Comparison of ENCODE assay signal across 10 cellular contexts in genomic region chr5:61301820-61302563, GRCh38. TPM values are rescaled to one million over a fixed set of nuclear protein-coding genes. Genes with fewer than 3 reads are reported as not detected.
A peak's percentile ranks its signal among the peaks of the same experiment; 100 is the strongest.
DNase-seq lines count a peak whose midpoint lies in the region; ATAC-seq and TF ChIP-seq lines count a peak whose summit lies in the region.
"Had no signal": no experiment of that assay in that cellular context is flagged by ENCODE, and none has a peak within 500 bp of the region (broad histone marks: within the 10 kb centered on the region; RNA-seq: fewer than 3 reads in every experiment).

No MANE protein-coding gene starts in this region.

- no peak for TF ChIP-seq EP300 in esophagus muscularis mucosa (IDR thresholded peaks at IDR 0.05)

- no peak overlapping the region for H3K4me3 ChIP-seq in AG09309 (ENCODE audit: control insufficient read depth, low read depth, low read length)
- H3K4me3 ChIP-seq in esophagus muscularis mucosa, result no peak overlapping the region
- H3K4me3 ChIP-seq in mucosa of stomach (ENCODE audit: low read length), result no peak overlapping the region

- peaks cover 15 to 54% (median 42%) of the 10 kb centered on the region in 4 donors for H3K4me1 ChIP-seq in esophagus muscularis mucosa
- H3K4me1 ChIP-seq in mucosa of stomach (ENCODE audit: control insufficient read depth, insufficient read depth, low read length), result peaks cover 39% of the 10 kb centered on the region

- intact Hi-C loops in esophagus muscularis mucosa (cut with DNase I), result no loop called here

- no peak for ATAC-seq in GM21723 (IDR thresholded peaks at IDR 0.05; ENCODE audit: unreplicated experiment)
- ATAC-seq: natural killer cell had no signal

- no peaks in the 10 kb centered on the region for H3K9me3 ChIP-seq in esophagus muscularis mucosa
- no peaks in the 10 kb centered on the region for H3K9me3 ChIP-seq in mucosa of stomach (ENCODE audit: control insufficient read depth, low read length)

- peak overlapping the region; percentile 42 for H3K9ac ChIP-seq in mucosa of stomach (ENCODE audit: low read length)

- WGBS in esophagus muscularis mucosa, result 64% methylated on average over 9 of the region's 11 CpGs

- H3K27ac ChIP-seq in esophagus muscularis mucosa (replicated peaks in 1 of 4), result peak overlapping the region; percentile 73 to 84 (median 80)

- TF ChIP-seq CTCF in AG09309 (IDR thresholded peaks at IDR 0.05; ENCODE audit: control insufficient read depth, insufficient read depth, low read depth, low read length, missing control alignments) (no peak), esophagus muscularis mucosa (IDR thresholded peaks at IDR 0.05) (no peak)

- TF ChIP-seq POLR2A in esophagus muscularis mucosa (IDR thresholded peaks at IDR 0.05; ENCODE audit: low read depth), result no peak

- H3K36me3 ChIP-seq in esophagus muscularis mucosa (no peaks in the 10 kb centered on the region), mucosa of stomach (ENCODE audit: control insufficient read depth, insufficient read depth, low read length) (no peaks in the 10 kb centered on the region)

- H3K27me3 ChIP-seq in esophagus muscularis mucosa (no peaks in the 10 kb centered on the region), mucosa of stomach (ENCODE audit: control insufficient read depth, insufficient read depth, low read length) (no peaks in the 10 kb centered on the region)

- DNase-seq in AG09309 (ENCODE audit: low read depth), result peak; percentile 97
- DNase-seq in RKO (ENCODE audit: low spot score), result peak; percentile 97
- DNase-seq in esophagus muscularis mucosa (ENCODE audit: extremely low spot score), result no peak
- no peak for DNase-seq in stimulated activated CD4-positive, alpha-beta T cell treated with anti-CD3 and anti-CD28 coated beads, Interleukin-4, amount 100 ng/mL, for 1 hour
- no peak for DNase-seq in activated naive CD4-positive, alpha-beta T cell treated with anti-CD3 and anti-CD28 coated beads, Interleukin-2, amount 50 U/mL, for 16 hours
- DNase-seq in KG1 (lab: John Stamatoyannopoulos, UW), result no peak
- DNase-seq: activated CD4-positive, alpha-beta memory T cell treated with anti-CD3 and anti-CD28 coated beads for 36 hours; natural killer cell had no signal

RNA-seq across cellular contexts. Expression of gene ZSWIM6, which starts 30.1 kb away (rescaled TPM):
- total RNA-seq in esophagus muscularis mucosa, result 10 to 100 TPM; 10.2 to 16.4 (median 12.5) TPM

Comparison
In these comparisons a context has a peak if more than half of its experiments do, and no peak if none do; other contexts are left out.
1. DNase-seq: peak in AG09309 (single experiment) and RKO (single experiment); none in esophagus muscularis mucosa (single experiment), stimulated activated CD4-positive, alpha-beta T cell treated with anti-CD3 and anti-CD28 coated beads, Interleukin-4, amount 100 ng/mL, for 1 hour (single experiment), activated naive CD4-positive, alpha-beta T cell treated with anti-CD3 and anti-CD28 coated beads, Interleukin-2, amount 50 U/mL, for 16 hours (single experiment) and KG1 (single experiment).